27 cellular contexts compared by ENCODE assay signal in genomic region chr4:22384154-22384553, GRCh38.
"Had no signal": no experiment of that assay in that cellular context is flagged by ENCODE, and none has a peak within 500 bp of the region (broad histone marks: within the 10 kb centered on the region; RNA-seq: fewer than 3 reads in every experiment).

No MANE protein-coding gene starts in this region.

- FAIRE-seq: bronchial epithelial cell had no signal

- H3K4me3 ChIP-seq: esophagus squamous epithelium had no signal

- ATAC-seq: activated CD4-positive, CD25-positive, alpha-beta regulatory T cell treated with anti-CD3 and anti-CD28 coated beads, Interleukin-2, amount 50 U/mL, for 24 hours; activated CD8-positive, alpha-beta T cell treated with anti-CD3 and anti-CD28 coated beads for 36 hours; activated T-cell treated with anti-CD3 and anti-CD28 coated beads, Interleukin-2, amount 50 U/mL, for 4 hours; activated T-helper 17 cell treated with anti-CD3 and anti-CD28 coated beads, Interleukin-2, amount 50 U/mL, for 72 hours; effector memory CD8-positive, alpha-beta T cell had no signal

- H3K9me3 Mint-ChIP-seq: activated B cell treated with CpG ODN at 0.5 μM for 24 hours; activated CD8-positive, alpha-beta T cell treated with anti-CD3 and anti-CD28 coated beads for 36 hours; activated T-cell treated with anti-CD3 and anti-CD28 coated beads, Interleukin-2, amount 50 U/mL, for 4 hours; activated T-helper 17 cell treated with anti-CD3 and anti-CD28 coated beads, Interleukin-2, amount 50 U/mL, for 72 hours had no signal

- H3K4me3 Mint-ChIP-seq: activated B cell treated with CpG ODN at 0.5 μM for 24 hours; activated CD8-positive, alpha-beta T cell treated with anti-CD3 and anti-CD28 coated beads for 36 hours; activated naive CD8-positive, alpha-beta T cell; activated T-cell treated with anti-CD3 and anti-CD28 coated beads, Interleukin-2, amount 50 U/mL, for 4 hours; activated T-helper 17 cell treated with anti-CD3 and anti-CD28 coated beads, Interleukin-2, amount 50 U/mL, for 72 hours; central memory CD8-positive, alpha-beta T cell; effector memory CD8-positive, alpha-beta T cell had no signal

- H3K27ac ChIP-seq: brain microvascular endothelial cell, esophagus squamous epithelium had no signal

- H3K27me3 ChIP-seq: brain microvascular endothelial cell, esophagus squamous epithelium had no signal

- H3K27me3 Mint-ChIP-seq: activated B cell treated with CpG ODN at 0.5 μM for 24 hours; activated CD8-positive, alpha-beta T cell treated with anti-CD3 and anti-CD28 coated beads for 36 hours; activated naive CD8-positive, alpha-beta T cell; activated T-helper 17 cell treated with anti-CD3 and anti-CD28 coated beads, Interleukin-2, amount 50 U/mL, for 72 hours; central memory CD8-positive, alpha-beta T cell; effector memory CD8-positive, alpha-beta T cell had no signal

- H3K27ac Mint-ChIP-seq: activated B cell treated with CpG ODN at 0.5 μM for 24 hours; activated CD8-positive, alpha-beta T cell treated with anti-CD3 and anti-CD28 coated beads for 36 hours; activated naive CD8-positive, alpha-beta T cell; activated T-helper 17 cell treated with anti-CD3 and anti-CD28 coated beads, Interleukin-2, amount 50 U/mL, for 72 hours; effector memory CD8-positive, alpha-beta T cell had no signal

- H3K36me3 Mint-ChIP-seq: activated naive CD8-positive, alpha-beta T cell had no signal

- DNase-seq: activated B cell treated with CpG ODN at 0.5 μM for 24 hours; activated CD4-positive, alpha-beta T cell treated with anti-CD3 and anti-CD28 coated beads for 48 hours; activated CD4-positive, alpha-beta T cell treated with anti-CD3 and anti-CD28 coated beads, Interleukin-2, amount 50 U/mL, for 1 hour; activated CD4-positive, alpha-beta T cell treated with anti-CD3 and anti-CD28 coated beads, Interleukin-2, amount 50 U/mL, for 48 hours; activated CD8-positive, alpha-beta memory T cell treated with anti-CD3 and anti-CD28 coated beads for 24 hours; activated CD8-positive, alpha-beta T cell treated with anti-CD3 and anti-CD28 coated beads for 36 hours; activated effector memory CD4-positive, alpha-beta T cell treated with Interleukin-2 at 50 U/mL for 16 hours; activated gamma-delta T cell treated with Interleukin-2 at 50 U/mL for 16 hours; activated naive CD4-positive, alpha-beta T cell treated with anti-CD3 and anti-CD28 coated beads, Interleukin-2, amount 50 U/mL, for 16 hours; activated naive CD4-positive, alpha-beta T cell treated with Interleukin-2 at 50 U/mL for 16 hours; activated T-cell treated with anti-CD3 and anti-CD28 coated beads, Interleukin-2, amount 50 U/mL, for 4 hours; amniotic stem cell; anterior cingulate cortex; brain microvascular endothelial cell; cortex of kidney; dermis blood vessel endothelial cell; effector CD4-positive, alpha-beta T cell; effector memory CD8-positive, alpha-beta T cell; esophagus squamous epithelium; foreskin melanocyte; head of caudate nucleus; T-helper 2 cell had no signal

- H3K9me3 ChIP-seq: esophagus squamous epithelium had no signal

- H3K4me1 Mint-ChIP-seq: activated B cell treated with CpG ODN at 0.5 μM for 24 hours; activated T-helper 17 cell treated with anti-CD3 and anti-CD28 coated beads, Interleukin-2, amount 50 U/mL, for 72 hours; central memory CD8-positive, alpha-beta T cell had no signal

- H3K4me1 ChIP-seq: esophagus squamous epithelium had no signal
